In genomic region chr12:24948816-24949722, GRCh38 we compare ENCODE assay signal across 1 cellular context.
A peak's percentile ranks its signal among the peaks of the same experiment; 100 is the strongest.
TF ChIP-seq lines count a peak whose summit lies in the region.

Gene BCAT1, minus strand, starts transcription at chr12:24949101. Its CDS starts 169 bp downstream, at chr12:24948932.

TF ChIP-seq in K562, 482 proteins besides CTCF, POLR2A, EP300 and RAD21 (continued from another document and continues in another):
- TF ChIP-seq DIDO1 (tag; IDR thresholded peaks at IDR 0.05; ENCODE audit: low read depth) = 0 out of 2 replicates have a peak, but pooled peaks have one; percentile 11
- no peak for TF ChIP-seq NR0B1 (IDR thresholded peaks at IDR 0.05; ENCODE audit: partially characterized antibody)
- TF ChIP-seq MLLT1 (IDR thresholded peaks at IDR 0.05) = peak; percentile 52 to 92
- TF ChIP-seq ZNF232 (CRISPR knock-in tag; IDR thresholded peaks at IDR 0.05) = no peak
- TF ChIP-seq CTBP1 (IDR thresholded peaks at IDR 0.05; ENCODE audit: borderline replicate concordance) = peak; percentile 71; the same call in 1 of the 2 replicates
- peak; percentile 86 for TF ChIP-seq NR2C1 (IDR thresholded peaks at IDR 0.05)
- peak; percentile 84 for TF ChIP-seq NR2C1 (tag; IDR thresholded peaks at IDR 0.05)
- peak in 1 of 2 experiments; percentile 31; a peak in 1 of 4 replicates for TF ChIP-seq TEAD1 (CRISPR knock-in tag; IDR thresholded peaks at IDR 0.05)
- TF ChIP-seq GATAD2B (IDR thresholded peaks at IDR 0.05; ENCODE audit: borderline replicate concordance) = 0 out of 2 replicates have a peak, but pooled peaks have one; percentile 60
- peak; percentile 54 for TF ChIP-seq TOE1 (IDR thresholded peaks at IDR 0.05; ENCODE audit: borderline replicate concordance)
- no peak for TF ChIP-seq TOE1 (CRISPR knock-in tag; IDR thresholded peaks at IDR 0.05; ENCODE audit: borderline replicate concordance, low read depth)
- no peak for TF ChIP-seq CAMTA2 (CRISPR knock-in tag; conservative IDR thresholded peaks at IDR 0.05)
- TF ChIP-seq HCFC1 (IDR thresholded peaks at IDR 0.05; ENCODE audit: low read depth, low read length) = peak; percentile 60
- 0 out of 2 replicates have a peak, but pooled peaks have one; percentile 5 for TF ChIP-seq ZNF449 (CRISPR knock-in tag; IDR thresholded peaks at IDR 0.05)
- peak; percentile 99 for TF ChIP-seq CEBPG (CRISPR knock-in tag; IDR thresholded peaks at IDR 0.05)
- peak; percentile 97 to 98 for TF ChIP-seq CEBPG (tag; conservative IDR thresholded peaks at IDR 0.05 in 1 of 2, IDR thresholded peaks at IDR 0.05 in 1 of 2)
- TF ChIP-seq THRAP3 (IDR thresholded peaks at IDR 0.05; ENCODE audit: borderline replicate concordance) = no peak
- no peak for TF ChIP-seq SETDB1 (IDR thresholded peaks at IDR 0.05; ENCODE audit: low read length)
- TF ChIP-seq KAT7 (CRISPR knock-in tag; IDR thresholded peaks at IDR 0.05; ENCODE audit: borderline replicate concordance) = peak; percentile 95; the same call in 1 of the 2 replicates
- TF ChIP-seq USF1 (CRISPR knock-in tag; IDR thresholded peaks at IDR 0.05) = peak; percentile 64
- no peak for TF ChIP-seq PRMT5 (CRISPR knock-in tag; IDR thresholded peaks at IDR 0.05)
- 0 out of 2 replicates have a peak, but pooled peaks have one; percentile 53 for TF ChIP-seq OTX1 (CRISPR knock-in tag; IDR thresholded peaks at IDR 0.05)
- TF ChIP-seq CHD2 (IDR thresholded peaks at IDR 0.05; ENCODE audit: low read depth, low read length) = peak; percentile 25; the same call in 1 of the 2 replicates
- 0 out of 2 replicates have a peak, but pooled peaks have one; percentile 8 for TF ChIP-seq ZNF764 (CRISPR knock-in tag; IDR thresholded peaks at IDR 0.05; ENCODE audit: low read depth)
- peak in 1 of 2 experiments; percentile 53; a peak in 1 of 4 replicates for TF ChIP-seq ETV6 (IDR thresholded peaks at IDR 0.05; ENCODE audit: borderline replicate concordance in 1 of 2, low read depth in 2 of 2, low read length in 1 of 2)
- no peak for TF ChIP-seq ETV6 (CRISPR knock-in tag; IDR thresholded peaks at IDR 0.05; ENCODE audit: borderline replicate concordance)
- TF ChIP-seq CBX2 (IDR thresholded peaks at IDR 0.05; ENCODE audit: insufficient read depth, low read length, poor library complexity, severe bottlenecking) = no peak
- 0 out of 2 replicates have a peak, but pooled peaks have one; percentile 55 for TF ChIP-seq ELF2 (CRISPR knock-in tag; IDR thresholded peaks at IDR 0.05)
- TF ChIP-seq HINFP (tag; conservative IDR thresholded peaks at IDR 0.05; ENCODE audit: low read depth) = no peak
- peak; percentile 99 for TF ChIP-seq MNT (conservative IDR thresholded peaks at IDR 0.05)
- TF ChIP-seq REST (CRISPR knock-in tag; IDR thresholded peaks at IDR 0.05; ENCODE audit: low read depth) = no peak
- TF ChIP-seq RBBP5 (IDR thresholded peaks at IDR 0.05; ENCODE audit: borderline replicate concordance, insufficient read depth, low read length, poor library complexity, severe bottlenecking) = peak; percentile 80
- peak; percentile 86 for TF ChIP-seq BRD9 (IDR thresholded peaks at IDR 0.05; ENCODE audit: low read depth, partially characterized antibody)
- TF ChIP-seq ATF3 (IDR thresholded peaks at IDR 0.05) = peak; percentile 99
- TF ChIP-seq ATF3 (CRISPR knock-in tag; conservative IDR thresholded peaks at IDR 0.05) = peak; percentile 95
- no peak for TF ChIP-seq NR4A1 (CRISPR knock-in tag; IDR thresholded peaks at IDR 0.05)
- TF ChIP-seq NR4A1 (tag; IDR thresholded peaks at IDR 0.05) = peak; percentile 86; the same call in 1 of the 2 replicates
- peak; percentile 63; the same call in 1 of the 2 replicates for TF ChIP-seq HDAC2 (IDR thresholded peaks at IDR 0.05)
- TF ChIP-seq ZBTB26 (CRISPR knock-in tag; IDR thresholded peaks at IDR 0.05) = 0 out of 2 replicates have a peak, but pooled peaks have one; percentile 5
- TF ChIP-seq HNRNPL (IDR thresholded peaks at IDR 0.05; ENCODE audit: low read depth, low read length) = peak; percentile 75; the same call in 1 of the 2 replicates
- peak; percentile 53; the same call in 1 of the 2 replicates for TF ChIP-seq NCOR1 (IDR thresholded peaks at IDR 0.05)
- TF ChIP-seq YBX1 (IDR thresholded peaks at IDR 0.05) = no peak
- TF ChIP-seq MEF2D (tag; conservative IDR thresholded peaks at IDR 0.05; ENCODE audit: low read depth) = 0 out of 2 replicates have a peak, but pooled peaks have one; percentile 35
- peak; percentile 9 to 78 (median 57) for TF ChIP-seq YY1 (IDR thresholded peaks at IDR 0.05; ENCODE audit: borderline replicate concordance in 1 of 3, control insufficient read depth in 1 of 3, extremely low read depth in 1 of 3, insufficient read depth in 3 of 3, insufficient read length in 1 of 3, insufficient replicate concordance in 2 of 3, low read depth in 1 of 3, low read length in 2 of 3)
- peak; percentile 85 for TF ChIP-seq TAF9B (IDR thresholded peaks at IDR 0.05; ENCODE audit: partially characterized antibody)
- 0 out of 2 replicates have a peak, but pooled peaks have one; percentile 8 for TF ChIP-seq ZNF143 (CRISPR knock-in tag; IDR thresholded peaks at IDR 0.05)
- peak; percentile 62 for TF ChIP-seq VEZF1 (CRISPR knock-in tag; IDR thresholded peaks at IDR 0.05)
- 0 out of 2 replicates have a peak, but pooled peaks have one; percentile 57 for TF ChIP-seq TARDBP (IDR thresholded peaks at IDR 0.05)
- no peak for TF ChIP-seq SNAPC5 (CRISPR knock-in tag; IDR thresholded peaks at IDR 0.05)
